12 cellular contexts compared by ENCODE assay signal in the genomic region with DNA sequence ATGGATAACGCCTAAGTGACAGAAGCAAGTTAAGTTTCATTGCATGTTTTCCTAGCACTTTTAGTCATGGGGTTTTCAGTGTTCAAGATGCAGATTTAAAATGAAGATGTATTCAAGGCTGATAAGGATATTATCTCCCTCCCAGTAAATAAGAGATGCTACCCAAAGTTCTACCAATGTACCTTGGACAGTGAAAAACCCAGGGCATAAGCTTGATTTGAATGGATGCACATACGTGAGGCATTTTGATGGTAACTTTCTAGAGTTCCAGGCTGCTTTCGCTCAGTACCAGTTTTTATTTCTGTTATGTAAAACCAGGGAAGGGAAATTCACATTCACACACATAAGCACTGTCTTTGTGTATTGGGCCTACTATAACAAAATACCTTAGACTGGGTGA.
"Had no signal": no experiment of that assay in that cellular context is flagged by ENCODE, and none has a peak within 500 bp of the region (broad histone marks: within the 10 kb centered on the region; RNA-seq: fewer than 3 reads in every experiment).

No MANE protein-coding gene starts in this region.

- H3K27me3 Mint-ChIP-seq: activated B cell treated with CpG ODN at 0.5 μM for 24 hours; activated CD4-positive, alpha-beta T cell treated with anti-CD3 and anti-CD28 coated beads, Interleukin-2, amount 10 ng/mL, durations not matched to agents 24 days and 14 days; activated naive CD8-positive, alpha-beta T cell treated with anti-CD3 and anti-CD28 coated beads for 36 hours; naive B cell had no signal

- H3K27me3 ChIP-seq: dorsolateral prefrontal cortex, sigmoid colon, thyroid gland had no signal

- H3K4me1 Mint-ChIP-seq: activated B cell treated with CpG ODN at 0.5 μM for 24 hours, naive B cell had no signal

- H3K27ac Mint-ChIP-seq: activated B cell treated with CpG ODN at 0.5 μM for 24 hours; activated CD4-positive, alpha-beta T cell treated with anti-CD3 and anti-CD28 coated beads, Interleukin-2, amount 10 ng/mL, durations not matched to agents 24 days and 14 days; T-helper 1 cell treated with Interleukin-12 subunit alpha and Interleukin-12 subunit beta and Interleukin-4 antibody, amounts not matched to agents 30 μg/mL and 1 μg/mL, for 36 hours had no signal

- H3K36me3 ChIP-seq: sigmoid colon, thyroid gland had no signal

- H3K4me3 Mint-ChIP-seq: activated B cell treated with CpG ODN at 0.5 μM for 24 hours; activated CD4-positive, alpha-beta T cell treated with anti-CD3 and anti-CD28 coated beads, Interleukin-2, amount 10 ng/mL, durations not matched to agents 24 days and 14 days; activated naive CD8-positive, alpha-beta T cell treated with anti-CD3 and anti-CD28 coated beads for 36 hours; naive B cell; T-helper 1 cell treated with Interleukin-12 subunit alpha and Interleukin-12 subunit beta and Interleukin-4 antibody, amounts not matched to agents 30 μg/mL and 1 μg/mL, for 36 hours had no signal

- H3K9me3 Mint-ChIP-seq: activated B cell treated with CpG ODN at 0.5 μM for 24 hours; activated CD4-positive, alpha-beta T cell treated with anti-CD3 and anti-CD28 coated beads, Interleukin-2, amount 10 ng/mL, durations not matched to agents 24 days and 14 days; activated naive CD8-positive, alpha-beta T cell treated with anti-CD3 and anti-CD28 coated beads for 36 hours; naive B cell; T-helper 1 cell treated with Interleukin-12 subunit alpha and Interleukin-12 subunit beta and Interleukin-4 antibody, amounts not matched to agents 30 μg/mL and 1 μg/mL, for 36 hours had no signal

- H3K4me1 ChIP-seq: thyroid gland had no signal

- DNase-seq: activated B cell treated with CpG ODN at 0.5 μM for 24 hours; activated CD4-positive, alpha-beta T cell treated with anti-CD3 and anti-CD28 coated beads, Interleukin-2, amount 10 ng/mL, durations not matched to agents 24 days and 14 days; activated effector memory CD4-positive, alpha-beta T cell treated with anti-CD3 and anti-CD28 coated beads, Interleukin-2, amount 50 U/mL, for 16 hours; activated naive CD8-positive, alpha-beta T cell treated with anti-CD3 and anti-CD28 coated beads for 36 hours; anterior cingulate cortex; dorsolateral prefrontal cortex; naive B cell; nucleus accumbens; sigmoid colon; stimulated activated CD4-positive, alpha-beta T cell treated with anti-CD3 and anti-CD28 coated beads, Interleukin-4, amount 100 ng/mL, for 1 hour; thyroid gland had no signal

- H3K4me3 ChIP-seq: dorsolateral prefrontal cortex, sigmoid colon, thyroid gland had no signal

- H3K9me3 ChIP-seq: sigmoid colon, thyroid gland had no signal

- H3K27ac ChIP-seq: dorsolateral prefrontal cortex, sigmoid colon, thyroid gland had no signal
